35 cellular contexts compared by ENCODE assay signal in genomic region chr10:111298031-111298430, GRCh38.
DNase-seq lines count a peak whose midpoint lies in the region; FAIRE-seq and TF ChIP-seq lines count a peak whose summit lies in the region.
"Had no signal": no experiment of that assay in that cellular context is flagged by ENCODE, and none has a peak within 500 bp of the region (broad histone marks: within the 10 kb centered on the region; RNA-seq: fewer than 3 reads in every experiment).

No MANE protein-coding gene starts in this region.

- peak overlapping the region; percentile 13 for H3K9ac ChIP-seq in HUES6 (ENCODE audit: low read length)
- H3K9ac ChIP-seq: neural progenitor cell had no signal

- H3K27me3 ChIP-seq in HUES6 (ENCODE audit: control insufficient read depth, insufficient read depth, low read length) (no peaks in the 10 kb centered on the region), bronchial epithelial cell (ENCODE audit: control insufficient read depth, insufficient read depth, low read length) (no peaks in the 10 kb centered on the region), suprapubic skin (no peaks in the 10 kb centered on the region), Caco-2 (replicated peaks; ENCODE audit: control insufficient read depth, insufficient read depth, low read length) (no peaks in the 10 kb centered on the region), tibial nerve (no peaks in the 10 kb centered on the region)
- H3K27me3 ChIP-seq: neural progenitor cell, transverse colon had no signal

- TF ChIP-seq POLR2A in suprapubic skin (IDR thresholded peaks at IDR 0.05) (no peak), tibial nerve (IDR thresholded peaks at IDR 0.05) (no peak)

- peak overlapping the region; percentile 84; the same call in 1 of the 2 replicates for H3K27ac ChIP-seq in HUES6 (ENCODE audit: low read depth, low read length)
- H3K27ac ChIP-seq in suprapubic skin = peak overlapping the region; percentile 11
- peak overlapping the region in 1 of 4 donors; percentile 55 for H3K27ac ChIP-seq in tibial nerve
- H3K27ac ChIP-seq: heart left ventricle, lower lobe of right lung, neural progenitor cell, PC-9, prostate gland, stomach, transverse colon had no signal

- TF ChIP-seq EP300 in suprapubic skin (IDR thresholded peaks at IDR 0.05) (no peak), tibial nerve (IDR thresholded peaks at IDR 0.05) (no peak)

- POLR2A ChIA-PET in Caco-2 (lab: Charles Lee) = no interaction called here

- H3K9me3 Mint-ChIP-seq in neural crest cell (no peaks in the 10 kb centered on the region), Caco-2 (ENCODE audit: unreplicated experiment) (no peaks in the 10 kb centered on the region)
- H3K9me3 Mint-ChIP-seq: activated naive CD4-positive, alpha-beta T cell treated with anti-CD3 and anti-CD28 coated beads, Interleukin-2, amount 10 ng/mL, durations not matched to agents 7 days and 5 days; activated T-helper 1 cell treated with anti-CD3 and anti-CD28 coated beads, Interleukin-12 subunit alpha, Interleukin-12 subunit beta, Interleukin-2, Interleukin-4 antibody, amounts not matched to agents 30 ng/mL and 10 ng/mL and 1 ng/mL, durations not matched to agents 14 hours and 24 hours and 36 hours had no signal

- no peak for TF ChIP-seq CTCF in bronchial epithelial cell (IDR thresholded peaks at IDR 0.05; ENCODE audit: insufficient read depth, low read length, severe bottlenecking)
- TF ChIP-seq CTCF in neural crest cell (conservative IDR thresholded peaks at IDR 0.05) = no peak
- no peak for TF ChIP-seq CTCF in suprapubic skin (IDR thresholded peaks at IDR 0.05)
- no peak for TF ChIP-seq CTCF in Caco-2 (IDR thresholded peaks at IDR 0.05; ENCODE audit: insufficient read depth in 1 of 2, low read depth in 1 of 2, low read length in 1 of 2, severe bottlenecking in 1 of 2, unreplicated experiment in 1 of 2)
- no peak for TF ChIP-seq CTCF in tibial nerve (IDR thresholded peaks at IDR 0.05)

- H3K4me1 Mint-ChIP-seq in neural crest cell (peaks cover 10% of the 10 kb centered on the region), Caco-2 (ENCODE audit: low read depth, unreplicated experiment) (peaks cover 19% of the 10 kb centered on the region)
- H3K4me1 Mint-ChIP-seq: activated naive CD4-positive, alpha-beta T cell treated with anti-CD3 and anti-CD28 coated beads, Interleukin-2, amount 10 ng/mL, durations not matched to agents 7 days and 5 days had no signal

- CTCF ChIA-PET in Caco-2 (lab: Charles Lee) = no interaction called here

- H3K27ac Mint-ChIP-seq in neural crest cell (ENCODE audit: unreplicated experiment) (peak overlapping the region; percentile 2), Caco-2 (ENCODE audit: unreplicated experiment) (no peak overlapping the region)
- H3K27ac Mint-ChIP-seq: activated naive CD4-positive, alpha-beta T cell treated with anti-CD3 and anti-CD28 coated beads, Interleukin-2, amount 10 ng/mL, durations not matched to agents 7 days and 5 days; activated T-helper 1 cell treated with anti-CD3 and anti-CD28 coated beads, Interleukin-12 subunit alpha, Interleukin-12 subunit beta, Interleukin-2, Interleukin-4 antibody, amounts not matched to agents 30 ng/mL and 10 ng/mL and 1 ng/mL, durations not matched to agents 14 hours and 24 hours and 36 hours; HFFc6 had no signal

- H3K4me3 Mint-ChIP-seq in neural crest cell (no peak overlapping the region), Caco-2 (ENCODE audit: unreplicated experiment) (no peak overlapping the region)
- H3K4me3 Mint-ChIP-seq: activated naive CD4-positive, alpha-beta T cell treated with anti-CD3 and anti-CD28 coated beads, Interleukin-2, amount 10 ng/mL, durations not matched to agents 7 days and 5 days; activated T-helper 1 cell treated with anti-CD3 and anti-CD28 coated beads, Interleukin-12 subunit alpha, Interleukin-12 subunit beta, Interleukin-2, Interleukin-4 antibody, amounts not matched to agents 30 ng/mL and 10 ng/mL and 1 ng/mL, durations not matched to agents 14 hours and 24 hours and 36 hours; HFFc6; neural progenitor cell had no signal

- DNase-seq in bronchial epithelial cell (ENCODE audit: low read depth) (no peak), neural crest cell (ENCODE audit: low read depth, low spot score) (no peak), suprapubic skin (ENCODE audit: low spot score in 2 of 2) (no peak), Caco-2 (no peak), HUDEP-2 (lab: John Stamatoyannopoulos, UW; ENCODE audit: unreplicated experiment in 76 of 76) (no peak), tibial nerve (ENCODE audit: low spot score in 2 of 2) (no peak)
- DNase-seq in activated CD4-positive, alpha-beta T cell treated with anti-CD3 and anti-CD28 coated beads for 4 hours = no peak
- DNase-seq: activated naive CD4-positive, alpha-beta T cell treated with anti-CD3 and anti-CD28 coated beads, Interleukin-2, amount 10 ng/mL, durations not matched to agents 7 days and 5 days; amniotic stem cell; C1 segment of cervical spinal cord; COR-L47; DMS79; effector CD8-positive, alpha-beta T cell; erythroblast; foreskin fibroblast; GF-D8; heart left ventricle; HFFc6; Karpas-422; lower lobe of right lung; NCI-H146; NCI-H510A; NK-92 treated with Interleukin-12 subunit alpha and Interleukin-12 subunit beta, amount 100 ng/mL, for 24 hours; PC-9; SHP77 treated with DMSO at 0.1 percent for 48 hours; stimulated activated CD4-positive, alpha-beta T cell treated with anti-CD3 and anti-CD28 coated beads, Interleukin-1b, Interleukin-23, amount 100 ng/mL, for 48 hours; stimulated activated CD8-positive, alpha-beta memory T cell treated with anti-CD3 and anti-CD28 coated beads, Interleukin-4, amount 100 ng/mL, for 48 hours; stomach; transverse colon had no signal

- BruUV-seq in Caco-2 (replicated peaks; lab: Mats Ljungman, UMichigan) = no TSS peak

- H3K27me3 Mint-ChIP-seq in neural crest cell (ENCODE audit: low read depth) (no peaks in the 10 kb centered on the region), Caco-2 (ENCODE audit: insufficient read depth, unreplicated experiment) (peaks cover 6% of the 10 kb centered on the region)

- WGBS in suprapubic skin = 15% methylated on average over 4 of the region's 4 CpGs
- 29 to 31% methylated on average over 4 of the region's 4 CpGs for WGBS in tibial nerve, 2 donors

- H3K9me3 ChIP-seq in HUES6 (ENCODE audit: control insufficient read depth, insufficient read depth, low read depth, low read length) (no peaks in the 10 kb centered on the region), suprapubic skin (no peaks in the 10 kb centered on the region), Caco-2 (no peaks in the 10 kb centered on the region), tibial nerve (no peaks in the 10 kb centered on the region)
- H3K9me3 ChIP-seq: heart left ventricle, lower lobe of right lung, prostate gland, stomach, transverse colon had no signal

- intact Hi-C loops in Caco-2 (cut with micrococcal nuclease; ENCODE audit: unreplicated experiment) = no loop called here

- H3K36me3 Mint-ChIP-seq in neural crest cell (ENCODE audit: low read depth) (no peaks in the 10 kb centered on the region), Caco-2 (ENCODE audit: insufficient read depth, unreplicated experiment) (no peaks in the 10 kb centered on the region)
- H3K36me3 Mint-ChIP-seq: activated naive CD4-positive, alpha-beta T cell treated with anti-CD3 and anti-CD28 coated beads, Interleukin-2, amount 10 ng/mL, durations not matched to agents 7 days and 5 days; neural progenitor cell had no signal

- H3K4me1 ChIP-seq in HUES6 (ENCODE audit: control insufficient read depth, insufficient read depth, low read length) = peaks cover 11% of the 10 kb centered on the region; the same call in 1 of the 2 replicates
- H3K4me1 ChIP-seq in suprapubic skin = no peaks in the 10 kb centered on the region
- H3K4me1 ChIP-seq in Caco-2 = no peaks in the 10 kb centered on the region
- peaks cover 0 to 8% (median 0%) of the 10 kb centered on the region in 4 donors for H3K4me1 ChIP-seq in tibial nerve
- H3K4me1 ChIP-seq: heart left ventricle, lower lobe of right lung, prostate gland, stomach had no signal

- H3K4me3 ChIP-seq in HUES6 (ENCODE audit: low read depth, low read length) = no peak overlapping the region
- no peak overlapping the region for H3K4me3 ChIP-seq in bronchial epithelial cell (ENCODE audit: low read depth, low read length)
- no peak overlapping the region for H3K4me3 ChIP-seq in suprapubic skin
- H3K4me3 ChIP-seq in Caco-2 (ENCODE audit: low read depth, low read length) = no peak overlapping the region
- H3K4me3 ChIP-seq in tibial nerve = no peak overlapping the region
- H3K4me3 ChIP-seq: heart left ventricle, lower lobe of right lung, neural progenitor cell, PC-9, prostate gland, stomach, transverse colon had no signal

- H3K36me3 ChIP-seq in HUES6 (ENCODE audit: control insufficient read depth, insufficient read depth, low read length) (no peaks in the 10 kb centered on the region), bronchial epithelial cell (ENCODE audit: control insufficient read depth, insufficient read depth, low read length) (no peaks in the 10 kb centered on the region), suprapubic skin (no peaks in the 10 kb centered on the region), Caco-2 (ENCODE audit: control insufficient read depth, insufficient read depth, low read length) (no peaks in the 10 kb centered on the region), tibial nerve (no peaks in the 10 kb centered on the region)
- H3K36me3 ChIP-seq: heart left ventricle, lower lobe of right lung, neural progenitor cell, prostate gland, stomach, transverse colon had no signal

- peak; percentile 68 for FAIRE-seq in bronchial epithelial cell (lab: Jason Lieb, UNC)
- FAIRE-seq: colon, HepG2 had no signal
